In the genomic region with DNA sequence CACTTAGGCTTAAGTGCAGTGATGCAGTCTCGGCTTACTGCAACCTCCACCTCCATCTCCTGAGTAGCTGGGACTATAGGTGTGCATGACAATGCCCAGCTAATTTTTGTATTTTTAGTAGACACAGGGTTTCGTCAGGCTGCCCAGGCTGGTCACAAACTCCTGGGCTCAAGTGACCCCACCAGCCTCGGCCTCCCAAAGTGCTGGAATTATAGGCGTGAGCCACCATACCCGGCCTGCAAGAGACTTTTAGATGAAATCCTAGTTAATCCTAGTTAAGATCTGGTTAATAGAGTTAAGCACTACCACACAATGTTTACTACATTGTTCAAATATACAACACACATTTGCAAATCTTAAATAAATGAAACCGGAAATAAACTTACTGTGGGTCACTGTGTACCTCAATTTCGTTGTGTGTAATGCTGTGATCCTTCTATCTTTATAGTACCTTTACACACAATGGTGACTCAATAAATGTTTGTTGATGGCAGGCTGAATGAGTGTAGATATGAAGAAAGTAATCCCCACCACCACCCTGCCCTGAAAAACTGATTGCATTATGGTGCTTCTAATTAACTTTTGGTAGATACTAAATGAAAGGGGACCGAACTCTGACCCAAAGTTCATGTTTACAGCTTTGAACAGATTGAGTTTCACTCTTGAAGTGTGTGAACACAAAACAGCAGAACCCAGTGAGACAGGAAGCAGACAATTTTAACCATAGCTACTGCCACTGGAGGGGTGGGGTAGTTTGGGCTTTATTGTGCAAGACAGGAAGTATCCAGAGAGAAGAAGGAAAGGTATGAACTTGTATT, we compare ENCODE assay signal across 8 cellular contexts.
DNase-seq lines count a peak whose midpoint lies in the region; ATAC-seq and TF ChIP-seq lines count a peak whose summit lies in the region.

No MANE protein-coding gene starts in this region.

- H3K27me3 ChIP-seq in vagina: no peaks in the 10 kb centered on the region

- peaks cover 18% of the 10 kb centered on the region for H3K4me1 ChIP-seq in vagina

- no peaks in the 10 kb centered on the region for H3K36me3 ChIP-seq in vagina

- H3K27me3 Mint-ChIP-seq in activated naive CD4-positive, alpha-beta T cell treated with anti-CD3 and anti-CD28 coated beads, Interleukin-2, amount 50 U/mL, for 24 hours: no peaks in the 10 kb centered on the region

- no peak overlapping the region for H3K4me3 ChIP-seq in vagina

- peak; percentile 87 for ATAC-seq in GM18868 (IDR thresholded peaks at IDR 0.05; ENCODE audit: unreplicated experiment)
- ATAC-seq in HG03060 (IDR thresholded peaks at IDR 0.05; ENCODE audit: low read depth, unreplicated experiment): peak; percentile 58

- H3K4me3 Mint-ChIP-seq in activated naive CD4-positive, alpha-beta T cell treated with anti-CD3 and anti-CD28 coated beads, Interleukin-2, amount 50 U/mL, for 24 hours: peak overlapping the region; percentile 66

- intact Hi-C loops in vagina (cut with DNase I): no loop called here

- TF ChIP-seq POLR2A in vagina (IDR thresholded peaks at IDR 0.05): no peak

- TF ChIP-seq CTCF in vagina (IDR thresholded peaks at IDR 0.05): no peak

- H3K4me1 Mint-ChIP-seq in activated naive CD4-positive, alpha-beta T cell treated with anti-CD3 and anti-CD28 coated beads, Interleukin-2, amount 50 U/mL, for 24 hours: peaks cover 96% of the 10 kb centered on the region

- H3K9me3 ChIP-seq in vagina: no peaks in the 10 kb centered on the region

- H3K9me3 Mint-ChIP-seq in activated naive CD4-positive, alpha-beta T cell treated with anti-CD3 and anti-CD28 coated beads, Interleukin-2, amount 50 U/mL, for 24 hours: peaks cover 5% of the 10 kb centered on the region

- H3K27ac ChIP-seq in vagina: peak overlapping the region; percentile 60

- peaks cover 6% of the 10 kb centered on the region for H3K36me3 Mint-ChIP-seq in activated naive CD4-positive, alpha-beta T cell treated with anti-CD3 and anti-CD28 coated beads, Interleukin-2, amount 50 U/mL, for 24 hours

- peak overlapping the region; percentile 96 for H3K27ac Mint-ChIP-seq in activated naive CD4-positive, alpha-beta T cell treated with anti-CD3 and anti-CD28 coated beads, Interleukin-2, amount 50 U/mL, for 24 hours

- DNase-seq in Ammon's horn (ENCODE audit: low spot score) (peak; percentile 33), NCI-H82 treated with DMSO at 0.1 percent for 48 hours (lab: John Stamatoyannopoulos, UW; ENCODE audit: unreplicated experiment) (peak; percentile 85), kidney tubule cell (ENCODE audit: low spot score) (peak; percentile 77), vagina (ENCODE audit: extremely low spot score in 2 of 2) (no peak), NCI-H2107 treated with DMSO at 0.1 percent for 48 hours (lab: John Stamatoyannopoulos, UW; ENCODE audit: unreplicated experiment) (no peak)

Comparison
In these comparisons a context has a peak if more than half of its experiments do, and no peak if none do; other contexts are left out.
1. DNase-seq: peak in Ammon's horn (single experiment), NCI-H82 treated with DMSO at 0.1 percent for 48 hours (single experiment) and kidney tubule cell (single experiment); none in vagina (0 of 2) and NCI-H2107 treated with DMSO at 0.1 percent for 48 hours (single experiment).